In genomic region chr7:103748680-103749079, GRCh38 we compare ENCODE assay signal across 29 cellular contexts.
"Had no signal": no experiment of that assay in that cellular context is flagged by ENCODE, and none has a peak within 500 bp of the region (broad histone marks: within the 10 kb centered on the region; RNA-seq: fewer than 3 reads in every experiment).

No MANE protein-coding gene starts in this region.

- H3K27ac Mint-ChIP-seq: dendritic cell treated with granulocyte-macrophage colony-stimulating factor and Interleukin-4, amounts not matched to agents 40 ng/mL and 50 ng/mL, for 4 days; effector memory CD8-positive, alpha-beta T cell; endodermal cell had no signal

- FAIRE-seq: colon, endometrium, endothelial cell of umbilical vein, frontal cortex had no signal

- H3K4me1 ChIP-seq: colonic mucosa, esophagus muscularis mucosa, esophagus squamous epithelium, foreskin keratinocyte, gastrocnemius medialis, gastroesophageal sphincter, heart left ventricle, heart right ventricle had no signal

- H3K36me3 ChIP-seq: colonic mucosa, esophagus muscularis mucosa, esophagus squamous epithelium, gastrocnemius medialis, gastroesophageal sphincter, heart left ventricle, heart right ventricle had no signal

- H3K79me2 ChIP-seq: hepatocyte had no signal

- H3K4me3 Mint-ChIP-seq: dendritic cell treated with granulocyte-macrophage colony-stimulating factor and Interleukin-4, amounts not matched to agents 40 ng/mL and 50 ng/mL, for 4 days; effector memory CD8-positive, alpha-beta T cell; endodermal cell had no signal

- H3K9me3 Mint-ChIP-seq: dendritic cell treated with granulocyte-macrophage colony-stimulating factor and Interleukin-4, amounts not matched to agents 40 ng/mL and 50 ng/mL, for 4 days; effector memory CD8-positive, alpha-beta T cell had no signal

- H3K27ac ChIP-seq: colonic mucosa, coronary artery, dorsolateral prefrontal cortex, epithelial cell of prostate, esophagus muscularis mucosa, esophagus squamous epithelium, foreskin keratinocyte, gastrocnemius medialis, gastroesophageal sphincter, heart left ventricle, heart right ventricle, hepatocyte had no signal

- ATAC-seq: effector memory CD8-positive, alpha-beta T cell; esophagus mucosa; foreskin keratinocyte; gastrocnemius medialis; gastroesophageal sphincter; heart left ventricle; heart right ventricle had no signal

- H2AFZ ChIP-seq: hepatocyte had no signal

- H3K27me3 Mint-ChIP-seq: dendritic cell treated with granulocyte-macrophage colony-stimulating factor and Interleukin-4, amounts not matched to agents 40 ng/mL and 50 ng/mL, for 4 days; effector memory CD8-positive, alpha-beta T cell had no signal

- H3K4me3 ChIP-seq: colonic mucosa, coronary artery, dorsolateral prefrontal cortex, esophagus muscularis mucosa, esophagus squamous epithelium, gastrocnemius medialis, gastroesophageal sphincter, heart left ventricle, heart right ventricle, hepatocyte had no signal

- H3K9me3 ChIP-seq: colonic mucosa, esophagus muscularis mucosa, esophagus squamous epithelium, gastrocnemius medialis, gastroesophageal sphincter, heart left ventricle, heart right ventricle had no signal

- H3K4me1 Mint-ChIP-seq: endodermal cell had no signal

- DNase-seq: colonic mucosa; cortex of kidney; dermis blood vessel endothelial cell; dorsolateral prefrontal cortex; effector CD4-positive, alpha-beta T cell; effector memory CD4-positive, alpha-beta T cell; effector memory CD8-positive, alpha-beta T cell; endodermal cell; erythroblast; esophagus squamous epithelium; foreskin fibroblast; foreskin keratinocyte; foreskin melanocyte; gastrocnemius medialis; glutamatergic neuron; head of caudate nucleus; heart left ventricle; heart right ventricle had no signal

- H3K27me3 ChIP-seq: colonic mucosa, esophagus muscularis mucosa, esophagus squamous epithelium, foreskin keratinocyte, gastrocnemius medialis, gastroesophageal sphincter, heart left ventricle, heart right ventricle, hepatocyte had no signal

- H3K4me2 ChIP-seq: hepatocyte had no signal
